ENCODE assay signal across 8 cellular contexts in genomic region chr11:65899356-65900124, GRCh38. TPM values are rescaled to one million over a fixed set of nuclear protein-coding genes. Genes with fewer than 3 reads are reported as not detected.
DNase-seq lines count a peak whose midpoint lies in the region; ATAC-seq and TF ChIP-seq lines count a peak whose summit lies in the region.

No MANE protein-coding gene starts in this region.

- WGBS in right cardiac atrium, result 2% methylated on average over 78 of the region's 78 CpGs

- H3K27ac ChIP-seq in RWPE2 (ENCODE audit: poor library complexity, severe bottlenecking) (peak overlapping the region; percentile 96), right cardiac atrium (ENCODE audit: low read length) (no peak overlapping the region), gastrocnemius medialis (peak overlapping the region in 3 of 4 donors; percentile 37 to 63 (median 53))

- in situ Hi-C loops in gastrocnemius medialis (cut with MboI; ENCODE audit: low sequenced_read_pairs in 4 of 4), result no loop called here

- H3K9me3 Mint-ChIP-seq in activated naive CD4-positive, alpha-beta T cell treated with anti-CD3 and anti-CD28 coated beads, Interleukin-2, amount 50 U/mL, for 72 hours, result no peaks in the 10 kb centered on the region

- H3K4me1 ChIP-seq in RWPE2 (ENCODE audit: insufficient read depth, poor library complexity, severe bottlenecking) (peaks cover 48% of the 10 kb centered on the region), right cardiac atrium (ENCODE audit: control insufficient read depth, insufficient read depth, low read length) (no peaks in the 10 kb centered on the region), gastrocnemius medialis (peaks cover 0 to 10% of the 10 kb centered on the region in 2 donors)

- H3K36me3 Mint-ChIP-seq in activated naive CD4-positive, alpha-beta T cell treated with anti-CD3 and anti-CD28 coated beads, Interleukin-2, amount 50 U/mL, for 72 hours, result peaks cover 9% of the 10 kb centered on the region in 2 donors

- TF ChIP-seq CTCF in RWPE2 (IDR thresholded peaks at IDR 0.05; ENCODE audit: poor library complexity, severe bottlenecking), result peak; percentile 20
- no peak for TF ChIP-seq CTCF in gastrocnemius medialis (IDR thresholded peaks at IDR 0.05 in 4 of 5, conservative IDR thresholded peaks at IDR 0.05 in 1 of 5)

- H3K27me3 ChIP-seq in RWPE2 (ENCODE audit: insufficient read depth, poor library complexity, severe bottlenecking) (no peaks in the 10 kb centered on the region), right cardiac atrium (ENCODE audit: control insufficient read depth, insufficient read depth) (no peaks in the 10 kb centered on the region), gastrocnemius medialis (peaks cover 12 to 26% (median 16%) of the 10 kb centered on the region in 3 donors)

- H3K36me3 ChIP-seq in RWPE2 (ENCODE audit: low read depth), result peaks cover 43% of the 10 kb centered on the region
- H3K36me3 ChIP-seq in gastrocnemius medialis, result no peaks in the 10 kb centered on the region

- no peaks in the 10 kb centered on the region for H3K9me3 ChIP-seq in RWPE2 (ENCODE audit: severe bottlenecking)
- H3K9me3 ChIP-seq in right cardiac atrium (ENCODE audit: control insufficient read depth, low read length), result no peaks in the 10 kb centered on the region
- no peaks in the 10 kb centered on the region for H3K9me3 ChIP-seq in gastrocnemius medialis

- intact Hi-C loops in right cardiac atrium (cut with DNase I) (no loop called here), gastrocnemius medialis (cut with DNase I; ENCODE audit: low total_unique reads) (loop anchor here (2.0 kb wide), 1 partner anchor 15 kb away; no protein-coding TSS in a partner anchor)

- ATAC-seq in RWPE2 (ENCODE audit: low read depth) (peak; percentile 48), right cardiac atrium (peak; percentile 38 to 83), gastrocnemius medialis (peak; percentile 40 to 42), GM21619 (IDR thresholded peaks at IDR 0.05; ENCODE audit: unreplicated experiment) (no peak), GM21723 (IDR thresholded peaks at IDR 0.05; ENCODE audit: unreplicated experiment) (no peak)
- peak; percentile 35 to 52 for ATAC-seq in activated naive CD4-positive, alpha-beta T cell treated with anti-CD3 and anti-CD28 coated beads, Interleukin-2, amount 50 U/mL, for 72 hours

- H3K4me3 ChIP-seq in RWPE2 (ENCODE audit: severe bottlenecking), result peak overlapping the region; percentile 77
- peak overlapping the region; percentile 49 for H3K4me3 ChIP-seq in right cardiac atrium (ENCODE audit: low read length)
- peak overlapping the region; percentile 43 to 71 (median 64) for H3K4me3 ChIP-seq in gastrocnemius medialis

- DNase-seq in RWPE2 (ENCODE audit: low spot score) (peak; percentile 87), right cardiac atrium (peak; percentile 82 to 84 (median 83)), gastrocnemius medialis (no peak), NCI-H1048 (lab: John Stamatoyannopoulos, UW) (no peak)
- peak; percentile 71 to 89 for DNase-seq in activated naive CD4-positive, alpha-beta T cell treated with anti-CD3 and anti-CD28 coated beads, Interleukin-2, amount 50 U/mL, for 72 hours (ENCODE audit: low spot score in 2 of 2)

- TF ChIP-seq POLR2A in GM19193 (IDR thresholded peaks at IDR 0.05; ENCODE audit: extremely low read depth, insufficient read depth, insufficient read length), result peak; percentile 55
- peak in 1 of 2 donors; percentile 30 for TF ChIP-seq POLR2A in gastrocnemius medialis (IDR thresholded peaks at IDR 0.05)

- H3K27ac Mint-ChIP-seq in activated naive CD4-positive, alpha-beta T cell treated with anti-CD3 and anti-CD28 coated beads, Interleukin-2, amount 50 U/mL, for 72 hours, result peak overlapping the region; percentile 81 to 97

RNA-seq across cellular contexts. Expression of gene FOSL1, which starts 0.6 kb away (rescaled TPM):
- total RNA-seq in activated naive CD4-positive, alpha-beta T cell treated with anti-CD3 and anti-CD28 coated beads, Interleukin-2, amount 50 U/mL, for 72 hours, result 1 to 10 TPM; 7.4 to 9.5 TPM
- total RNA-seq in right cardiac atrium, result 1 to 10 TPM in 1 of 4 donors, under 1 TPM in 3; 0.57 to 5.5 (median 0.83) TPM
- polyA plus RNA-seq in right cardiac atrium, result 2.6 TPM
- total RNA-seq in gastrocnemius medialis, result 1 to 10 TPM in 3 of 4 donors, under 1 TPM in 1; 0.36 to 9.3 (median 5.2) TPM

RNA-seq across cellular contexts. Expression of gene CCDC85B, which starts 9.1 kb away (rescaled TPM):
- 10 to 100 TPM; 29.4 to 37.2 TPM for total RNA-seq in activated naive CD4-positive, alpha-beta T cell treated with anti-CD3 and anti-CD28 coated beads, Interleukin-2, amount 50 U/mL, for 72 hours
- total RNA-seq in right cardiac atrium (10 to 100 TPM; 50.8 to 61.3 (median 57.4) TPM), gastrocnemius medialis (10 to 100 TPM; 25.4 to 81.3 (median 42.4) TPM)
- 80.3 TPM for polyA plus RNA-seq in right cardiac atrium

RNA-seq across cellular contexts. Expression of gene FIBP, which starts 11.3 kb away (rescaled TPM):
- total RNA-seq in activated naive CD4-positive, alpha-beta T cell treated with anti-CD3 and anti-CD28 coated beads, Interleukin-2, amount 50 U/mL, for 72 hours, result 100 to 1,000 TPM in 1 of 2 donors, 10 to 100 TPM in 1; 69.4 to 101 TPM
- 10 to 100 TPM; 39.7 to 46.6 (median 42.8) TPM for total RNA-seq in right cardiac atrium
- polyA plus RNA-seq in right cardiac atrium, result 37.8 TPM
- total RNA-seq in gastrocnemius medialis, result 10 to 100 TPM; 39.6 to 79.3 (median 53.0) TPM

RNA-seq across cellular contexts. Expression of gene C11orf68, which starts 19.3 kb away (rescaled TPM):
- total RNA-seq in activated naive CD4-positive, alpha-beta T cell treated with anti-CD3 and anti-CD28 coated beads, Interleukin-2, amount 50 U/mL, for 72 hours, result 10 to 100 TPM; 17.6 to 28.6 TPM
- total RNA-seq in right cardiac atrium (10 to 100 TPM; 31.1 to 41.8 (median 38.7) TPM), gastrocnemius medialis (10 to 100 TPM; 20.8 to 30.7 (median 23.9) TPM)
- polyA plus RNA-seq in right cardiac atrium, result 39.8 TPM

RNA-seq across cellular contexts. Expression of gene DRAP1, which starts 19.7 kb away (rescaled TPM):
- total RNA-seq in activated naive CD4-positive, alpha-beta T cell treated with anti-CD3 and anti-CD28 coated beads, Interleukin-2, amount 50 U/mL, for 72 hours, result 100 to 1,000 TPM; 110 to 167 TPM
- 10 to 100 TPM; 82.9 to 90.2 (median 85.2) TPM for total RNA-seq in right cardiac atrium
- 130 TPM for polyA plus RNA-seq in right cardiac atrium
- 100 to 1,000 TPM in 3 of 4 donors, 10 to 100 TPM in 1; 96.7 to 146 (median 110) TPM for total RNA-seq in gastrocnemius medialis

Comparison
In these comparisons a context has a peak if more than half of its experiments do, and no peak if none do; other contexts are left out.
1. ATAC-seq: peak in RWPE2 (single experiment), activated naive CD4-positive, alpha-beta T cell treated with anti-CD3 and anti-CD28 coated beads, Interleukin-2, amount 50 U/mL, for 72 hours (2 of 2), right cardiac atrium (2 of 2) and gastrocnemius medialis (2 of 2); none in GM21619 (single experiment) and GM21723 (single experiment).
2. DNase-seq: peak in RWPE2 (single experiment), activated naive CD4-positive, alpha-beta T cell treated with anti-CD3 and anti-CD28 coated beads, Interleukin-2, amount 50 U/mL, for 72 hours (2 of 2) and right cardiac atrium (3 of 3); none in gastrocnemius medialis (0 of 2) and NCI-H1048 (single experiment).
3. Peak in every context shown above with its lines, with median percentiles within 50 percentile points of each other: H3K4me3 ChIP-seq.